ENCODE assay signal across 28 cellular contexts in the genomic region with DNA sequence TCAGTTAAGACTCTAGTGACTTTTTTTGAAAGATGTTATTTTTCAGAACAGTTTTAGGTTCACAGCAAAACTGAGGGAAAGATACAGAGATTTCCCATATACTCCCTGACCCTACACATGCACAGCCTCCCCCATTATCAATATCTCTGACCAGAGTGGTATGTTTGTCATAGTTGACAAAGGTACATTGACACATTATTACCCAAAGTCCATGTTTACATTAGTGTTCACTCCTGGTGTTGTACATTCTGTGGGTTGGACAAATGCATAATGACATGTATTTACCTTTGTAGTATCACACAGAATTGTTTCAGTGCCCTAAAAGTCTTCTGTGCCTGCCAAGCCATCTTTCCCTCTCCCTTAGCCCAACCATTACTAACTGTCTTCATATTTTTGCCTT.
"Had no signal": no experiment of that assay in that cellular context is flagged by ENCODE, and none has a peak within 500 bp of the region (broad histone marks: within the 10 kb centered on the region; RNA-seq: fewer than 3 reads in every experiment).

No MANE protein-coding gene starts in this region.

- H3K4me3 ChIP-seq: pancreas, psoas muscle, right lobe of liver, sigmoid colon, smooth muscle cell, spleen, stomach, thoracic aorta, thyroid gland, tibial nerve, upper lobe of left lung, vagina had no signal

- FAIRE-seq: pancreas, urothelium cell line had no signal

- H3K27me3 ChIP-seq: neutrophil, pancreas, right lobe of liver, sigmoid colon, spleen, stomach, thyroid gland, tibial nerve, upper lobe of left lung, vagina had no signal

- ATAC-seq: naive thymus-derived CD8-positive, alpha-beta T cell; natural killer cell treated with Interleukin-12 subunit alpha and Interleukin-12 subunit beta and Interleukin-15 and Interleukin-18, amount 100 ng/mL, for 72 hours; psoas muscle; right cardiac atrium; stimulated activated effector memory CD8-positive, alpha-beta T cell treated with anti-CD3 and anti-CD28 coated beads, Interleukin-12 subunit alpha, Interleukin-12 subunit beta, amount 100 ng/mL, for 72 hours; stimulated activated naive B cell treated with anti-CD40 and anti-IgM and Interleukin-4, amounts not matched to agents 10 μg/mL and 1 μg/mL and 100 μg/mL, for 72 hours had no signal

- DNase-seq: naive thymus-derived CD8-positive, alpha-beta T cell; nephron progenitor cell; nucleus accumbens; pancreas; psoas muscle; right cardiac atrium; right lobe of liver; sigmoid colon; spleen; stimulated activated CD4-positive, alpha-beta T cell treated with anti-CD3 and anti-CD28 coated beads, Interleukin-12 subunit alpha, Interleukin-12 subunit beta, amount 100 ng/mL, for 4 hours; stimulated activated CD4-positive, alpha-beta T cell treated with anti-CD3 and anti-CD28 coated beads, Interleukin-1b, Interleukin-23, amount 100 ng/mL, for 48 hours; stimulated activated CD4-positive, alpha-beta T cell treated with anti-CD3 and anti-CD28 coated beads, Interleukin-4, amount 100 ng/mL, for 24 hours; stimulated activated naive B cell treated with anti-CD40 and anti-IgM and Interleukin-4, amounts not matched to agents 10 μg/mL and 1 μg/mL and 100 μg/mL, for 72 hours; stimulated activated naive CD4-positive, alpha-beta T cell treated with Interleukin-2 at 50 U/mL for 16 hours; stomach; thyroid gland; trophoblast cell; upper lobe of left lung had no signal

- H3K27ac Mint-ChIP-seq: naive thymus-derived CD8-positive, alpha-beta T cell; natural killer cell treated with Interleukin-12 subunit alpha and Interleukin-12 subunit beta and Interleukin-15 and Interleukin-18, amount 100 ng/mL, for 72 hours; nephron progenitor cell; stimulated activated effector memory CD8-positive, alpha-beta T cell treated with anti-CD3 and anti-CD28 coated beads, Interleukin-12 subunit alpha, Interleukin-12 subunit beta, amount 100 ng/mL, for 72 hours; stimulated activated naive B cell treated with anti-CD40 and anti-IgM and Interleukin-4, amounts not matched to agents 10 μg/mL and 1 μg/mL and 100 μg/mL, for 72 hours; stimulated activated naive CD8-positive, alpha-beta T cell treated with anti-CD3 and anti-CD28 coated beads, Interleukin-15, Interleukin-2, amounts not matched to agents 100 ng/mL and 50 ng/mL, for 24 hours had no signal

- H3K4me2 ChIP-seq: smooth muscle cell had no signal

- H3K36me3 Mint-ChIP-seq: naive thymus-derived CD8-positive, alpha-beta T cell; natural killer cell treated with Interleukin-12 subunit alpha and Interleukin-12 subunit beta and Interleukin-15 and Interleukin-18, amount 100 ng/mL, for 72 hours had no signal

- H3K27ac ChIP-seq: neutrophil, pancreas, psoas muscle, right lobe of liver, sigmoid colon, spleen, stomach, thoracic aorta, thyroid gland, tibial nerve, upper lobe of left lung, vagina had no signal

- H3K9me3 Mint-ChIP-seq: natural killer cell treated with Interleukin-12 subunit alpha and Interleukin-12 subunit beta and Interleukin-15 and Interleukin-18, amount 100 ng/mL, for 72 hours; stimulated activated effector memory CD8-positive, alpha-beta T cell treated with anti-CD3 and anti-CD28 coated beads, Interleukin-12 subunit alpha, Interleukin-12 subunit beta, amount 100 ng/mL, for 72 hours; stimulated activated naive CD8-positive, alpha-beta T cell treated with anti-CD3 and anti-CD28 coated beads, Interleukin-15, Interleukin-2, amounts not matched to agents 100 ng/mL and 50 ng/mL, for 24 hours had no signal

- H3K4me3 Mint-ChIP-seq: naive thymus-derived CD8-positive, alpha-beta T cell; natural killer cell treated with Interleukin-12 subunit alpha and Interleukin-12 subunit beta and Interleukin-15 and Interleukin-18, amount 100 ng/mL, for 72 hours; nephron progenitor cell; neural crest cell; stimulated activated effector memory CD8-positive, alpha-beta T cell treated with anti-CD3 and anti-CD28 coated beads, Interleukin-12 subunit alpha, Interleukin-12 subunit beta, amount 100 ng/mL, for 72 hours; stimulated activated naive B cell treated with anti-CD40 and anti-IgM and Interleukin-4, amounts not matched to agents 10 μg/mL and 1 μg/mL and 100 μg/mL, for 72 hours; stimulated activated naive CD8-positive, alpha-beta T cell treated with anti-CD3 and anti-CD28 coated beads, Interleukin-15, Interleukin-2, amounts not matched to agents 100 ng/mL and 50 ng/mL, for 24 hours had no signal

- H3K36me3 ChIP-seq: neutrophil, pancreas, right lobe of liver, sigmoid colon, spleen, stomach, thoracic aorta, thyroid gland, tibial nerve, upper lobe of left lung, vagina had no signal

- H3K9me3 ChIP-seq: neutrophil, pancreas, psoas muscle, right lobe of liver, sigmoid colon, stomach, thoracic aorta, thyroid gland, tibial nerve, vagina had no signal

- H3K4me1 ChIP-seq: psoas muscle, right lobe of liver, spleen, thyroid gland, upper lobe of left lung, vagina had no signal

- H3K27me3 Mint-ChIP-seq: stimulated activated naive CD8-positive, alpha-beta T cell treated with anti-CD3 and anti-CD28 coated beads, Interleukin-15, Interleukin-2, amounts not matched to agents 100 ng/mL and 50 ng/mL, for 24 hours had no signal

- H3K4me1 Mint-ChIP-seq: naive thymus-derived CD8-positive, alpha-beta T cell; nephron progenitor cell; neural crest cell; stimulated activated effector memory CD8-positive, alpha-beta T cell treated with anti-CD3 and anti-CD28 coated beads, Interleukin-12 subunit alpha, Interleukin-12 subunit beta, amount 100 ng/mL, for 72 hours; stimulated activated naive B cell treated with anti-CD40 and anti-IgM and Interleukin-4, amounts not matched to agents 10 μg/mL and 1 μg/mL and 100 μg/mL, for 72 hours had no signal
